Comparison of ENCODE assay signal across 1 cellular context in genomic region chr19:38741670-38742069, GRCh38.
TF ChIP-seq lines count a peak whose summit lies in the region.

No MANE protein-coding gene starts in this region.

TF ChIP-seq in K562, 482 proteins besides CTCF, POLR2A, EP300 and RAD21:
- TF ChIP-seq ZBTB33 (CRISPR knock-in tag; IDR thresholded peaks at IDR 0.05), result peak; percentile 22; the same call in 1 of the 2 replicates
- no peak for TF ChIP-seq RAD51 (IDR thresholded peaks at IDR 0.05; ENCODE audit: borderline replicate concordance, low read depth)
TF ChIP-seq in K562: peak in this region for 1.
